Comparison of ENCODE assay signal across 11 cellular contexts in genomic region chr2:54459037-54459441, GRCh38. TPM values are rescaled to one million over a fixed set of nuclear protein-coding genes. Genes with fewer than 3 reads are reported as not detected.
DNase-seq lines count a peak whose midpoint lies in the region; ATAC-seq and TF ChIP-seq lines count a peak whose summit lies in the region.
"Had no signal": no experiment of that assay in that cellular context is flagged by ENCODE, and none has a peak within 500 bp of the region (broad histone marks: within the 10 kb centered on the region; RNA-seq: fewer than 3 reads in every experiment).

No MANE protein-coding gene starts in this region.

- H3K9me2 ChIP-seq in GM23338 (ENCODE audit: insufficient read depth) = no peaks in the 10 kb centered on the region

- 0 out of 2 replicates have a peak, but pooled peaks cover 6% of the 10 kb centered on the region for H3F3A ChIP-seq in GM23338 (replicated peaks; ENCODE audit: low read depth)

- 0 out of 2 replicates have a peak overlapping the region, but pooled peaks have one; percentile 90 for H3K4me2 ChIP-seq in GM23338

- no peaks in the 10 kb centered on the region for H3K9me3 Mint-ChIP-seq in GM23338

- H3K79me2 ChIP-seq in GM23338 (replicated peaks; ENCODE audit: insufficient read depth) = peaks cover 62% of the 10 kb centered on the region

- DNase-seq in GM23338 (ENCODE audit: low spot score) (no peak), RPMI7951 (ENCODE audit: low read depth) (peak; percentile 74), fibroblast of the aortic adventitia (ENCODE audit: low read depth) (peak; percentile 77), stromal cell of bone marrow (ENCODE audit: low read depth) (peak; percentile 66), WERI-Rb-1 (no peak), COLO829 (ENCODE audit: low spot score) (no peak)
- DNase-seq: activated CD8-positive, alpha-beta memory T cell treated with anti-CD3 and anti-CD28 coated beads for 24 hours; cortex of kidney; NCI-H524 had no signal

- no peak overlapping the region for H3K27ac Mint-ChIP-seq in GM23338

- H3K4me1 ChIP-seq in GM23338 (ENCODE audit: insufficient read depth) = peaks cover 25% of the 10 kb centered on the region

- H3K9me3 ChIP-seq in WERI-Rb-1 (ENCODE audit: severe bottlenecking) = no peaks in the 10 kb centered on the region

- peaks cover 35% of the 10 kb centered on the region for H3K4me1 Mint-ChIP-seq in GM23338

- TF ChIP-seq CTCF in GM23338 (conservative IDR thresholded peaks at IDR 0.05; ENCODE audit: low read depth in 2 of 2) (no peak), fibroblast of the aortic adventitia (IDR thresholded peaks at IDR 0.05; ENCODE audit: insufficient read depth, low read length) (no peak), WERI-Rb-1 (IDR thresholded peaks at IDR 0.05; ENCODE audit: low read depth, low read length) (no peak)

- H3K36me3 Mint-ChIP-seq in GM23338 (ENCODE audit: low read depth) = no peaks in the 10 kb centered on the region

- H3K27me3 Mint-ChIP-seq in GM23338 (ENCODE audit: insufficient read depth, low read depth, poor library complexity) = peaks cover 13% of the 10 kb centered on the region

- peaks cover 14% of the 10 kb centered on the region for H4K20me1 ChIP-seq in GM23338 (replicated peaks; ENCODE audit: insufficient read depth)

- no peak overlapping the region for H2AFZ ChIP-seq in GM23338

- ATAC-seq in GM23338 = no peak
- no peak for ATAC-seq in HG03457 (IDR thresholded peaks at IDR 0.05; ENCODE audit: unreplicated experiment)
- ATAC-seq in GM19023 (IDR thresholded peaks at IDR 0.05; ENCODE audit: unreplicated experiment) = no peak

- no peak overlapping the region for H3K27ac ChIP-seq in GM23338 (ENCODE audit: low read depth)
- H3K27ac ChIP-seq in WERI-Rb-1 = no peak overlapping the region

- H3K36me3 ChIP-seq in GM23338 (ENCODE audit: insufficient read depth) (no peaks in the 10 kb centered on the region), WERI-Rb-1 (no peaks in the 10 kb centered on the region; the same call in 1 of the 2 replicates)

- H3K27me3 ChIP-seq in GM23338 (ENCODE audit: insufficient read depth) (peaks cover 10% of the 10 kb centered on the region), WERI-Rb-1 (ENCODE audit: insufficient read depth, low read depth, severe bottlenecking) (no peaks in the 10 kb centered on the region)

- no peak overlapping the region for H3K4me3 ChIP-seq in GM23338
- H3K4me3 ChIP-seq in fibroblast of the aortic adventitia (ENCODE audit: low read depth, low read length) = peak overlapping the region; percentile 85
- no peak overlapping the region for H3K4me3 ChIP-seq in WERI-Rb-1 (ENCODE audit: low read depth, low read length)

- H3K4me3 Mint-ChIP-seq in GM23338 = peak overlapping the region; percentile 23; the same call in 1 of the 3 replicates

TF ChIP-seq in GM23338, 12 proteins besides CTCF, POLR2A, EP300 and RAD21 (continues in another document):
- no peak for TF ChIP-seq NANOG (IDR thresholded peaks at IDR 0.05; ENCODE audit: borderline replicate concordance)
- TF ChIP-seq POLR2AphosphoS5 (IDR thresholded peaks at IDR 0.05; ENCODE audit: low read depth) = no peak
- no peak for TF ChIP-seq ZNF114 (CRISPR knock-in tag; IDR thresholded peaks at IDR 0.05)
- TF ChIP-seq CREB1 (CRISPR knock-in tag; IDR thresholded peaks at IDR 0.05; ENCODE audit: low read depth) = no peak
- no peak for TF ChIP-seq ETS1 (IDR thresholded peaks at IDR 0.05)
- TF ChIP-seq ZNF331 (CRISPR knock-in tag; IDR thresholded peaks at IDR 0.05; ENCODE audit: low read depth) = no peak
- TF ChIP-seq JUNB (IDR thresholded peaks at IDR 0.05; ENCODE audit: unreplicated experiment) = no peak
- no peak for TF ChIP-seq STAT1 (IDR thresholded peaks at IDR 0.05; ENCODE audit: unreplicated experiment)
- no peak for TF ChIP-seq EZH2phosphoT487 (IDR thresholded peaks at IDR 0.05; ENCODE audit: unreplicated experiment)
- no peak for TF ChIP-seq REST (IDR thresholded peaks at IDR 0.05; ENCODE audit: unreplicated experiment)

RNA-seq across cellular contexts. Expression of gene SPTBN1, which starts 2.9 kb away (rescaled TPM):
- total RNA-seq in GM23338 (2014; rRNA removed; shearing (Covaris generic)) = 189 and 204 TPM in 2 replicates
- polyA plus RNA-seq in GM23338 (2016; fragmentation: Nextera tagmentation; extraction: Ambion mirVana) = 58.1 and 59.1 TPM in 2 replicates
- 120 and 129 TPM in 2 replicates for total RNA-seq in RPMI7951 (2014; rRNA removed; shearing (Covaris generic))
- 254 and 293 TPM in 2 replicates for total RNA-seq in fibroblast of the aortic adventitia (ENCODE audit: low replicate concordance)

Comparison
In these comparisons a context has a peak if more than half of its experiments do, and no peak if none do; other contexts are left out.
1. DNase-seq: peak in RPMI7951 (single experiment), fibroblast of the aortic adventitia (single experiment) and stromal cell of bone marrow (single experiment); none in GM23338 (single experiment), WERI-Rb-1 (single experiment) and COLO829 (single experiment).